ENCODE assay signal across 8 cellular contexts in the genomic region with DNA sequence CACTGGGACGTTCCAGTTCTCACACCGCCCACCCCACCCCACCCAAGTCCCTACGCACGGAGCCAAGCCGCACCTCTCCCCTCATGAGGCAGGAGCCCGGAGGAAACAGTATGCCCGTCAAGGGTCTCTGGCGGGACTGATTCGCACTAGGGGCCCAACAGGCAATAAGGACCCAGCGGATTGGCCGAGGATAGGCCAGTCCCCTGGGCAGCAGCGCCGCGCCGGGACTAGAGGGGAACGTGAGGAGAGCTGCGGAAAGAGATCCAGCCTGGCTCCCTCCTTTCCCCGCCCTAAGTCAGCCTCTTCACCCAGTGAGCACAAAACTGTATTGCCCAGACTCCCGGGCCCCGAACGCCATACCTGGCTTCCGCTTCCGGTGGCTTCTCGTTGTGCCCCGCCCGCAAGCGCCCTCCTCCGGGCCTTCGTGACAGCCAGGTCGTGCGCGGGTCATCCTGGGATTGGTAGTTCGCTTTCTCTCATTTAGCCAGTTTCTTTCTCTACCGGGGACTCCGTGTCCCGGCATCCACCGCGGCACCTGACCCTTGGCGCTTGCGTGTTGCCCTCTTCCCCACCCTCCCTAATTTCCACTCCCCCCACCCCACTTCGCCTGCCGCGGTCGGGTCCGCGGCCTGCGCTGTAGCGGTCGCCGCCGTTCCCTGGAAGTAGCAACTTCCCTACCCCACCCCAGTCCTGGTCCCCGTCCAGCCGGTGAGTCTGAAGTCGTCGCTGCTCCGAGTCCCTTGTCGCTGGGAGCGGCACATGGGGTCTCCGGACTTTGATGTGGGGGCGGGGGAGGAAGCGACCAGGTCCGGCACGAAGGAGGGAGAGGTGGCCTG. TPM values are rescaled to one million over a fixed set of nuclear protein-coding genes. Genes with fewer than 3 reads are reported as not detected.
A peak's percentile ranks its signal among the peaks of the same experiment; 100 is the strongest.
DNase-seq lines count a peak whose midpoint lies in the region; TF ChIP-seq lines count a peak whose summit lies in the region.

A gene (plus strand): TSS at position 580 of the 836 bp plus-strand sequence. CDS start 752 bp downstream, outside the sequence.

- peak within 1 kb of the TSS; percentile 88 for H2BK15ac ChIP-seq in mesenchymal stem cell (ENCODE audit: low read depth, poor library complexity, severe bottlenecking)

- peak within 1 kb of the TSS; percentile 19 for H2BK120ac ChIP-seq in mesenchymal stem cell (ENCODE audit: low read depth, low read length)

- CTCF ChIA-PET in activated CD8-positive, alpha-beta memory T cell treated with anti-CD3 and anti-CD28 coated beads for 36 hours (lab: Charles Lee) = interaction anchor here (0.8 to 3.6 kb wide), 2 partner anchors 13 to 76 kb away, joined by 3 to 21 read pairs; a partner anchor contains a TSS

- POLR2A ChIA-PET in activated CD8-positive, alpha-beta memory T cell treated with anti-CD3 and anti-CD28 coated beads for 36 hours (lab: Charles Lee) = interaction anchor here (0.5 to 3.1 kb wide), 4 partner anchors 13 to 153 kb away, joined by 3 to 29 read pairs (median 4); a partner anchor contains a TSS

- peak within 1 kb of the TSS; percentile 92 for H3K4me3 ChIP-seq in effector memory CD4-positive, alpha-beta T cell (ENCODE audit: insufficient read depth, low read depth, low read length, poor library complexity, severe bottlenecking)
- peak within 1 kb of the TSS; percentile 97 to 99 for H3K4me3 ChIP-seq in mesenchymal stem cell (ENCODE audit: insufficient read depth in 1 of 2, low read depth in 1 of 2, low read length in 2 of 2)

- H2AFZ ChIP-seq in mesenchymal stem cell (ENCODE audit: low read depth, low read length) = peak within 1 kb of the TSS; percentile 74

- DNase-seq in COLO668 (lab: John Stamatoyannopoulos, UW; ENCODE audit: unreplicated experiment) = peak; percentile 94
- peak; percentile 95 for DNase-seq in GM20000 (ENCODE audit: low spot score)
- DNase-seq in HT-29 (ENCODE audit: low spot score) = peak; percentile 97
- peak; percentile 96 to 97 for DNase-seq in NOMO-1 (lab: John Stamatoyannopoulos, UW; ENCODE audit: unreplicated experiment in 2 of 2)
- DNase-seq in effector memory CD4-positive, alpha-beta T cell = peak; percentile 96 to 98 (median 98)
- peak; percentile 98 for DNase-seq in mesenchymal stem cell
- DNase-seq in stimulated activated CD8-positive, alpha-beta memory T cell treated with anti-CD3 and anti-CD28 coated beads, Interleukin-12 subunit alpha, Interleukin-12 subunit beta, amount 100 ng/mL, for 4 hours (ENCODE audit: low read depth) = peak; percentile 97

- H2AK5ac ChIP-seq in mesenchymal stem cell (ENCODE audit: low read length, severe bottlenecking) = peak within 1 kb of the TSS; percentile 64

- H3K14ac ChIP-seq in mesenchymal stem cell (ENCODE audit: low read length in 2 of 2) = peak within 1 kb of the TSS in 1 of 2 experiments; percentile 90

- peak within 1 kb of the TSS; percentile 95 for H4K91ac ChIP-seq in mesenchymal stem cell (ENCODE audit: low read length)

- H3K23ac ChIP-seq in mesenchymal stem cell (ENCODE audit: low read length in 2 of 2) = peak within 1 kb of the TSS; percentile 38 to 86

- H3K4ac ChIP-seq in mesenchymal stem cell (ENCODE audit: low read depth in 1 of 2, low read length in 2 of 2) = peak within 1 kb of the TSS; percentile 94

- peak within 1 kb of the TSS; percentile 81 for H2BK5ac ChIP-seq in mesenchymal stem cell (ENCODE audit: low read depth, low read length, poor library complexity, severe bottlenecking)

- peak within 1 kb of the TSS in 1 of 2 experiments; percentile 21 for H2BK12ac ChIP-seq in mesenchymal stem cell (ENCODE audit: low read length in 2 of 2)

- H3K9ac ChIP-seq in mesenchymal stem cell (ENCODE audit: low read length) = peak within 1 kb of the TSS; percentile 97

- H3K79me1 ChIP-seq in mesenchymal stem cell (replicated peaks; ENCODE audit: low read length, poor library complexity, severe bottlenecking) = peaks cover 36% of the 10 kb centered on the region

- peaks cover 38% of the 10 kb centered on the region for H3K4me1 ChIP-seq in effector memory CD4-positive, alpha-beta T cell (ENCODE audit: control insufficient read depth, insufficient read depth, low read length, poor library complexity, severe bottlenecking)
- peaks cover 22% of the 10 kb centered on the region for H3K4me1 ChIP-seq in mesenchymal stem cell (ENCODE audit: control insufficient read depth, insufficient read depth, low read depth, low read length)

- peak within 1 kb of the TSS; percentile 99 for H4K8ac ChIP-seq in mesenchymal stem cell (ENCODE audit: low read length)

- H3K9me3 ChIP-seq in effector memory CD4-positive, alpha-beta T cell (ENCODE audit: control insufficient read depth, low read length) = no peaks in the 10 kb centered on the region
- H3K9me3 ChIP-seq in mesenchymal stem cell (ENCODE audit: control insufficient read depth, low read length) = no peaks in the 10 kb centered on the region

- peak within 1 kb of the TSS; percentile 97 for H3K27ac ChIP-seq in effector memory CD4-positive, alpha-beta T cell (ENCODE audit: insufficient read depth, low read length, poor library complexity, severe bottlenecking)
- peak within 1 kb of the TSS; percentile 89 for H3K27ac ChIP-seq in mesenchymal stem cell (ENCODE audit: low read length, poor library complexity, severe bottlenecking)

- peaks cover 44% of the 10 kb centered on the region for H3K36me3 ChIP-seq in effector memory CD4-positive, alpha-beta T cell (ENCODE audit: control insufficient read depth, insufficient read depth, low read length)
- peaks cover 51 to 61% of the 10 kb centered on the region in 2 experiments for H3K36me3 ChIP-seq in mesenchymal stem cell (ENCODE audit: control insufficient read depth in 1 of 2, insufficient read depth in 2 of 2, low read depth in 1 of 2, low read length in 2 of 2)

- WGBS in mesenchymal stem cell = 0% methylated on average over 53 of the region's 63 CpGs

- no peaks in the 10 kb centered on the region for H3K27me3 ChIP-seq in effector memory CD4-positive, alpha-beta T cell (replicated peaks; ENCODE audit: control insufficient read depth, insufficient read depth, low read length, poor library complexity, severe bottlenecking)
- H3K27me3 ChIP-seq in mesenchymal stem cell (ENCODE audit: control insufficient read depth in 1 of 2, insufficient read depth in 1 of 2, low read length in 2 of 2) = no peaks in the 10 kb centered on the region

- no peak for TF ChIP-seq CTCF in GM20000 (IDR thresholded peaks at IDR 0.05; ENCODE audit: extremely low read depth, missing control alignments)

- H3K18ac ChIP-seq in mesenchymal stem cell (ENCODE audit: low read depth in 1 of 2, low read length in 2 of 2) = peak within 1 kb of the TSS; percentile 96 to 99

- peak within 1 kb of the TSS; percentile 90 for H3K4me2 ChIP-seq in mesenchymal stem cell (ENCODE audit: low read length, poor library complexity, severe bottlenecking)

RNA-seq across cellular contexts. Expression of the gene that starts here (rescaled TPM):
- total RNA-seq in HT-29 (2014; rRNA removed; shearing (Covaris generic)) = 219 and 225 TPM in 2 replicates
- 100 to 1,000 TPM; 329 TPM for total RNA-seq in activated CD8-positive, alpha-beta memory T cell treated with anti-CD3 and anti-CD28 coated beads for 36 hours
- 256 TPM for polyA plus RNA-seq in mesenchymal stem cell (2013, experiment 1 of 2)
- 256 TPM for polyA plus RNA-seq in mesenchymal stem cell (2013, experiment 2 of 2)

Comparison
In these comparisons a context has a peak if more than half of its experiments do, and no peak if none do; other contexts are left out.
1. Peak in every context shown above with its lines: DNase-seq, H3K4me3 ChIP-seq and H3K27ac ChIP-seq.